Comparison of ENCODE assay signal across 27 cellular contexts in the genomic region with DNA sequence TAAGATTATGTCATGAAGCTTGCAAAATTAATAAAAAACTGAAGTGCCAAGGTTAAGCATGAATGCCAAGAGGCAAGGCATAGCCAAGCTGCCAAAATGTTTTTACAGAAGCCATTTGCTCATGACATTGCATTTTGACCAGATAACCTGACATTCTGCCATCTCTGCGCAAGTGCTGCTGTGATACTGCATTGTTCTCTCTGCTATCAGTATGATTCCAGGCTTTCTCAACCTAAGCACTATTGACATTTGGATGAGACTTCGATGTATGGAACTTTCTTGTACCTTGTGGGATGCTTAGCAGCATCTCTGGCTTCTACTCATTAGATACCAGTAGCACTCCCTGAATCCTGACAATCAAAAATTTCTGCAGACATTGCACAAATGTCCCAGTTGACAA.
"Had no signal": no experiment of that assay in that cellular context is flagged by ENCODE, and none has a peak within 500 bp of the region (broad histone marks: within the 10 kb centered on the region; RNA-seq: fewer than 3 reads in every experiment).

No MANE protein-coding gene starts in this region.

- ATAC-seq: left cardiac atrium; left lobe of liver; left ventricle myocardium superior; lower lobe of right lung; naive thymus-derived CD8-positive, alpha-beta T cell; pancreas; right cardiac atrium; sciatic nerve; stimulated activated naive B cell treated with anti-CD40 and anti-IgM and Interleukin-4, amounts not matched to agents 10 μg/mL and 1 μg/mL and 100 μg/mL, for 72 hours; stimulated activated naive CD8-positive, alpha-beta T cell treated with anti-CD3 and anti-CD28 coated beads, Interleukin-15, Interleukin-2, amounts not matched to agents 100 U/mL and 50 U/mL, for 24 hours; upper lobe of right lung had no signal

- H3K27me3 Mint-ChIP-seq: stimulated activated naive B cell treated with anti-CD40 and anti-IgM and Interleukin-4, amounts not matched to agents 10 μg/mL and 1 μg/mL and 100 μg/mL, for 72 hours had no signal

- H3K4me3 Mint-ChIP-seq: naive thymus-derived CD8-positive, alpha-beta T cell; nephron; neural crest cell; stimulated activated naive B cell treated with anti-CD40 and anti-IgM and Interleukin-4, amounts not matched to agents 10 μg/mL and 1 μg/mL and 100 μg/mL, for 72 hours had no signal

- H3K4me1 Mint-ChIP-seq: naive thymus-derived CD8-positive, alpha-beta T cell; neural crest cell; stimulated activated naive B cell treated with anti-CD40 and anti-IgM and Interleukin-4, amounts not matched to agents 10 μg/mL and 1 μg/mL and 100 μg/mL, for 72 hours had no signal

- H3K36me3 Mint-ChIP-seq: naive thymus-derived CD8-positive, alpha-beta T cell; stimulated activated naive B cell treated with anti-CD40 and anti-IgM and Interleukin-4, amounts not matched to agents 10 μg/mL and 1 μg/mL and 100 μg/mL, for 72 hours had no signal

- DNase-seq: hippocampal formation; kidney glomerular epithelial cell; left cardiac atrium; left ventricle myocardium superior; lower lobe of right lung; mammary epithelial cell; mesenchymal stem cell; naive thymus-derived CD8-positive, alpha-beta T cell; nucleus accumbens; pancreas; posterior cingulate gyrus; retina; right cardiac atrium; stimulated activated CD4-positive, alpha-beta T cell treated with anti-CD3 and anti-CD28 coated beads, Interleukin-12 subunit alpha, Interleukin-12 subunit beta, amount 100 ng/mL, for 4 hours; stimulated activated CD4-positive, alpha-beta T cell treated with anti-CD3 and anti-CD28 coated beads, Interleukin-15, amount 100 ng/mL, for 24 hours; stimulated activated CD4-positive, alpha-beta T cell treated with anti-CD3 and anti-CD28 coated beads, Interleukin-2, amount 100 ng/mL, for 24 hours; stimulated activated CD4-positive, alpha-beta T cell treated with anti-CD3 and anti-CD28 coated beads, Interleukin-4, amount 100 ng/mL, for 1 hour; stimulated activated naive B cell treated with anti-CD40 and anti-IgM and Interleukin-4, amounts not matched to agents 10 μg/mL and 1 μg/mL and 100 μg/mL, for 72 hours; stimulated activated naive CD8-positive, alpha-beta T cell treated with anti-CD3 and anti-CD28 coated beads, Interleukin-15, Interleukin-2, amounts not matched to agents 100 U/mL and 50 U/mL, for 24 hours; tibial artery; trophoblast cell; upper lobe of right lung; uterus had no signal

- H3K27ac Mint-ChIP-seq: naive thymus-derived CD8-positive, alpha-beta T cell; nephron; stimulated activated naive B cell treated with anti-CD40 and anti-IgM and Interleukin-4, amounts not matched to agents 10 μg/mL and 1 μg/mL and 100 μg/mL, for 72 hours had no signal

- H3K9me3 Mint-ChIP-seq: nephron, neural crest cell had no signal
